Comparison of ENCODE assay signal across 8 cellular contexts in the genomic region with DNA sequence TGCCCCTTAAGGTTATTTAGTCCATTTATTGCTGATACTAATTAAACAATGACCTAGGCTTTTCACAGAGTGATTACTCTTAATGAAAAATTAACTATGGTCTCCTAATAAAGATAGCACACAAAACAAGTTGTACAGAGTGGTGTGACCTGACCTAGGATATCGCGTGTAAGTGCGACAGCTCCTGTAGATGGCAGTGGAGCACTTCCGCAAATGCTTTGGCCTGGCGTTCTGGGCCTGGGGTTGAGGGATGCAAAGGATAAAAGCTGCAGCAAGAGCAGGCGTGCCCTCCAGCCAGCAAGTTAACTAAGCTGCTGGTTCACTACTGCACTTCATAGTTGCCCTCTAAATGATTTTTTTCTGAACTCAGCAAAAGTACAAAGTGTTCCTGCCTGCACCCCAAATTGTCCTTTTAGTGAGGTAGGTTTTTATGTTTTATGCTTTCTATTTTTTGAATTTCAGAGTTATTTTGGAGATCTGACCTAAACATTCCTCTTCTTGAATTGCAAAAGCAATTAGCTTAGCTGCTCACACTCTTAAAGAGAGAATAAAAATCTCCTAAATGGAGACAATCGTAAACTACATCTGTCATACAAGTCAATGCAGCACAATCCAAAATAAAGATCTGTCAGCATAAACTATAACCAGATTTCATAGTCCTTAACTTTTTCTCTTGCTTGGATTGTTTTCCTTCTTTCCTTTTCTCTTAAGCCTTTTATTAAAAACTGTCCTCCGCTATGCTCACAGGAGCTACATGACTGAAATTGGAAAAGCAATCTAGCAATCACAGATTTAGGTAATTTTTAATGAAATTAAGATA.
DNase-seq lines count a peak whose midpoint lies in the region; ATAC-seq and TF ChIP-seq lines count a peak whose summit lies in the region.

No MANE protein-coding gene starts in this region.

- WGBS in tibial nerve, 2 donors: 26 to 27% methylated on average over 8 of the region's 8 CpGs

- no peak for TF ChIP-seq POLR2A in tibial nerve (IDR thresholded peaks at IDR 0.05)

- TF ChIP-seq CTCF in LNCAP (IDR thresholded peaks at IDR 0.05) (peak; percentile 89), tibial nerve (IDR thresholded peaks at IDR 0.05) (peak; percentile 43 to 76 (median 59))

- TF ChIP-seq EP300 in tibial nerve (IDR thresholded peaks at IDR 0.05): peak in 1 of 2 donors; percentile 11

- peak overlapping the region in 1 of 4 donors; percentile 44 for H3K27ac ChIP-seq in tibial nerve

- no peaks in the 10 kb centered on the region for H3K27me3 ChIP-seq in tibial nerve

- no peaks in the 10 kb centered on the region for H3K36me3 ChIP-seq in tibial nerve

- H3K9me3 ChIP-seq in tibial nerve: no peaks in the 10 kb centered on the region

- ATAC-seq in GM21390 (IDR thresholded peaks at IDR 0.05; ENCODE audit: unreplicated experiment): peak; percentile 84
- peak; percentile 98 for ATAC-seq in left lobe of liver
- no peak for ATAC-seq in GM18907 (IDR thresholded peaks at IDR 0.05; ENCODE audit: unreplicated experiment)

- peaks cover 0 to 10% (median 0%) of the 10 kb centered on the region in 4 donors for H3K4me1 ChIP-seq in tibial nerve

- no peak overlapping the region for H3K4me3 ChIP-seq in tibial nerve

- peak; percentile 20 for DNase-seq in DMS 273 treated with DMSO at 0.1 percent for 48 hours (lab: John Stamatoyannopoulos, UW)
- DNase-seq in OCI-M2 (lab: John Stamatoyannopoulos, UW; ENCODE audit: unreplicated experiment): peak; percentile 4
- DNase-seq in cerebellar cortex (ENCODE audit: low spot score): peak; percentile 47
- DNase-seq in left lobe of liver (ENCODE audit: low spot score): peak; percentile 59
- peak; percentile 30 to 65 for DNase-seq in tibial nerve (ENCODE audit: low spot score in 2 of 2)

Comparison
In these comparisons a context has a peak if more than half of its experiments do, and no peak if none do; other contexts are left out.
1. DNase-seq: peak in every context shown above with its lines; median percentile 59 in left lobe of liver; 48 in tibial nerve; 47 in cerebellar cortex; 20 in DMS 273 treated with DMSO at 0.1 percent for 48 hours; 4 in OCI-M2.